ENCODE assay signal across 14 cellular contexts in the genomic region with DNA sequence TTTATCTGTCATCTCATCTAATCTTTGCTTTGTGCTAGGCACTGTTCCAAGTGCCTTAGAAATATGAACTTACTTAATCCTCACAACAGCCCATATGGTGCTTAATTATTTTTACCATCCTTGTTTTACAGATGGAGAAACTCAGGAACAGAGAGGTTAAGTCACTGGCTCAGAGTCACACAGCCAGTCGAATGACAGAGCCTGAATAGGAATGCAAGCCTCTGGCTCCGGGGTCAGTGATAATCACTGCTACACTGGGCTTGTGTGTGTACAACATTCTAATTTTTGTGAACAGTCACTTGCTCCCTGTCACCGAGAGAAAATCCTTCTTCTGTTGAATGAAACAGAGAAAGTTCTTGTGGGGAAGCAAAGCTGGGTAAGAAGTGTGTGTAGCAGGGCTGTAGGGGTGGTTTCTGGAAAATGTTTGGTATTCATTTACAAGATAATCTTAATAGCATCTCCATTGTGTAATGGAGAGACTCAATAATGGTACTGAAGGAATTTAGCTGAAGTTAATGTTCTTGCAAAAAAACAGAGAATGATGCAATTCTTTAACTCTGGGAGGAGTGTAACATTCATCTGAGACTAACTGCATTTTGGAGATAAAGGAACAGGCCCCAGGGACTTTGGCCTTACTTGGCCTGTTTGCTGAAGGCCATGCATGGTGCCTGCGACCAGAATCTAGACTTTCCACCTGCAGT.
DNase-seq lines count a peak whose midpoint lies in the region; ATAC-seq and TF ChIP-seq lines count a peak whose summit lies in the region.
"Had no signal": no experiment of that assay in that cellular context is flagged by ENCODE, and none has a peak within 500 bp of the region (broad histone marks: within the 10 kb centered on the region; RNA-seq: fewer than 3 reads in every experiment).

No MANE protein-coding gene starts in this region.

- no peak overlapping the region for H3K4me3 Mint-ChIP-seq in activated CD8-positive, alpha-beta T cell treated with anti-CD3 and anti-CD28 coated beads for 36 hours
- H3K4me3 Mint-ChIP-seq: central memory CD8-positive, alpha-beta T cell had no signal

- CTCF ChIA-PET in activated CD8-positive, alpha-beta T cell treated with anti-CD3 and anti-CD28 coated beads for 36 hours (lab: Charles Lee): interaction anchor here (2.1 kb wide), 1 partner anchor 8 kb away, joined by 8 read pairs; no protein-coding TSS in a partner anchor

- no peak for TF ChIP-seq POLR2A in esophagus muscularis mucosa (IDR thresholded peaks at IDR 0.05; ENCODE audit: low read depth)

- peak overlapping the region; percentile 6 for H3K27ac ChIP-seq in HUES48 (ENCODE audit: low read depth, low read length)
- peak overlapping the region; percentile 35 to 67 (median 51) for H3K27ac ChIP-seq in esophagus muscularis mucosa (replicated peaks in 1 of 4)
- peak overlapping the region; percentile 27 for H3K27ac ChIP-seq in lower lobe of right lung
- H3K27ac ChIP-seq in upper lobe of right lung: peak overlapping the region; percentile 52
- H3K27ac ChIP-seq: VCaP had no signal

- ATAC-seq in lower lobe of right lung (no peak), upper lobe of right lung (no peak), GM21447 (IDR thresholded peaks at IDR 0.05; ENCODE audit: unreplicated experiment) (no peak)
- ATAC-seq in activated CD8-positive, alpha-beta T cell treated with anti-CD3 and anti-CD28 coated beads for 36 hours: no peak

- 75% methylated on average over 4 of the region's 4 CpGs for WGBS in esophagus muscularis mucosa

- H3K4me1 Mint-ChIP-seq in activated CD8-positive, alpha-beta T cell treated with anti-CD3 and anti-CD28 coated beads for 36 hours (ENCODE audit: low read depth): no peaks in the 10 kb centered on the region
- H3K4me1 Mint-ChIP-seq: central memory CD8-positive, alpha-beta T cell had no signal

- H3K9ac ChIP-seq in HUES48 (ENCODE audit: low read depth, low read length): no peak overlapping the region

- H3K4me1 ChIP-seq in HUES48 (ENCODE audit: control insufficient read depth, insufficient read depth, low read length): no peaks in the 10 kb centered on the region
- H3K4me1 ChIP-seq in esophagus muscularis mucosa: peaks cover 4 to 16% (median 10%) of the 10 kb centered on the region in 4 donors
- H3K4me1 ChIP-seq in lower lobe of right lung: peaks cover 20% of the 10 kb centered on the region
- H3K4me1 ChIP-seq in upper lobe of right lung: peaks cover 19% of the 10 kb centered on the region

- peaks cover 2% of the 10 kb centered on the region for H3K9me3 Mint-ChIP-seq in activated CD8-positive, alpha-beta T cell treated with anti-CD3 and anti-CD28 coated beads for 36 hours
- H3K9me3 Mint-ChIP-seq: central memory CD8-positive, alpha-beta T cell had no signal

- TF ChIP-seq CTCF in esophagus muscularis mucosa (IDR thresholded peaks at IDR 0.05) (no peak), lower lobe of right lung (IDR thresholded peaks at IDR 0.05) (no peak), upper lobe of right lung (IDR thresholded peaks at IDR 0.05) (no peak)
- TF ChIP-seq CTCF in activated CD8-positive, alpha-beta T cell treated with anti-CD3 and anti-CD28 coated beads for 36 hours (IDR thresholded peaks at IDR 0.05): no peak

- H3K27me3 Mint-ChIP-seq in activated CD8-positive, alpha-beta T cell treated with anti-CD3 and anti-CD28 coated beads for 36 hours: no peaks in the 10 kb centered on the region
- H3K27me3 Mint-ChIP-seq: central memory CD8-positive, alpha-beta T cell had no signal

- TF ChIP-seq EP300 in esophagus muscularis mucosa (IDR thresholded peaks at IDR 0.05): no peak

- no peak for DNase-seq in esophagus muscularis mucosa (ENCODE audit: extremely low spot score)
- no peak for DNase-seq in lower lobe of right lung
- DNase-seq in upper lobe of right lung: no peak
- DNase-seq in activated CD8-positive, alpha-beta T cell treated with anti-CD3 and anti-CD28 coated beads for 36 hours: no peak
- no peak for DNase-seq in T-helper 1 cell
- DNase-seq: activated T-cell treated with anti-CD3 and anti-CD28 coated beads, Interleukin-2, amount 50 U/mL, for 48 hours; DMS53; NCI-H1048; retina; RPMI8226 had no signal

- no peaks in the 10 kb centered on the region for H3K9me3 ChIP-seq in HUES48 (ENCODE audit: control insufficient read depth, insufficient read depth, low read length)
- no peaks in the 10 kb centered on the region for H3K9me3 ChIP-seq in esophagus muscularis mucosa
- H3K9me3 ChIP-seq in lower lobe of right lung: no peaks in the 10 kb centered on the region
- no peaks in the 10 kb centered on the region for H3K9me3 ChIP-seq in upper lobe of right lung

- intact Hi-C loops in esophagus muscularis mucosa (cut with DNase I) (no loop called here), lower lobe of right lung (cut with DNase I) (no loop called here), upper lobe of right lung (cut with DNase I) (no loop called here)
- intact Hi-C loops in activated CD8-positive, alpha-beta T cell treated with anti-CD3 and anti-CD28 coated beads for 36 hours (cut with micrococcal nuclease): no loop called here

- H3K4me3 ChIP-seq in HUES48 (ENCODE audit: low read depth, low read length) (no peak overlapping the region), esophagus muscularis mucosa (no peak overlapping the region), lower lobe of right lung (no peak overlapping the region), upper lobe of right lung (no peak overlapping the region)

- POLR2A ChIA-PET in activated CD8-positive, alpha-beta T cell treated with anti-CD3 and anti-CD28 coated beads for 36 hours (lab: Charles Lee): interaction anchor here (1.3 kb wide), 1 partner anchor 145 kb away, joined by 4 read pairs; no protein-coding TSS in a partner anchor

- H3K27me3 ChIP-seq in HUES48 (ENCODE audit: control insufficient read depth, insufficient read depth, low read length) (no peaks in the 10 kb centered on the region), esophagus muscularis mucosa (no peaks in the 10 kb centered on the region), lower lobe of right lung (ENCODE audit: low read depth) (no peaks in the 10 kb centered on the region), upper lobe of right lung (no peaks in the 10 kb centered on the region)

- no peak overlapping the region for H3K27ac Mint-ChIP-seq in activated CD8-positive, alpha-beta T cell treated with anti-CD3 and anti-CD28 coated beads for 36 hours

- H3K36me3 ChIP-seq in HUES48 (ENCODE audit: control insufficient read depth, insufficient read depth, low read length) (no peaks in the 10 kb centered on the region), esophagus muscularis mucosa (no peaks in the 10 kb centered on the region), lower lobe of right lung (no peaks in the 10 kb centered on the region), upper lobe of right lung (no peaks in the 10 kb centered on the region)

- H3K36me3 Mint-ChIP-seq in activated CD8-positive, alpha-beta T cell treated with anti-CD3 and anti-CD28 coated beads for 36 hours (ENCODE audit: low read depth): no peaks in the 10 kb centered on the region
